Comparison of ENCODE assay signal across 13 cellular contexts in genomic region chr18:45829896-45830295, GRCh38. TPM values are rescaled to one million over a fixed set of nuclear protein-coding genes. Genes with fewer than 3 reads are reported as not detected.
DNase-seq lines count a peak whose midpoint lies in the region; ATAC-seq and TF ChIP-seq lines count a peak whose summit lies in the region.
"Had no signal": no experiment of that assay in that cellular context is flagged by ENCODE, and none has a peak within 500 bp of the region (broad histone marks: within the 10 kb centered on the region; RNA-seq: fewer than 3 reads in every experiment).

No MANE protein-coding gene starts in this region.

- H3K4me3 Mint-ChIP-seq in WTC11, result no peak overlapping the region
- H3K4me3 Mint-ChIP-seq in activated T-helper 1 cell treated with anti-CD3 and anti-CD28 coated beads, Interleukin-12 subunit alpha, Interleukin-12 subunit beta, Interleukin-2, Interleukin-4 antibody, amounts not matched to agents 30 ng/mL and 10 ng/mL and 1 ng/mL, durations not matched to agents 14 hours and 24 hours and 36 hours, result no peak overlapping the region

- intact Hi-C loops in stomach (cut with DNase I; ENCODE audit: low total_unique reads), result no loop called here
- intact Hi-C loops in activated T-helper 1 cell treated with anti-CD3 and anti-CD28 coated beads, Interleukin-12 subunit alpha, Interleukin-12 subunit beta, Interleukin-2, Interleukin-4 antibody, amounts not matched to agents 30 ng/mL and 10 ng/mL and 1 ng/mL, durations not matched to agents 14 hours and 24 hours and 36 hours (cut with micrococcal nuclease), result no loop called here

- POLR2A ChIA-PET in WTC11 (lab: Charles Lee), result no interaction called here

- WGBS in stomach, 5 donors, result 41 to 59% (median 46%) methylated on average over 8 of the region's 8 CpGs

- H3K4me3 ChIP-seq in mucosa of stomach (ENCODE audit: low read length) (no peak overlapping the region), stomach (no peak overlapping the region)
- H3K4me3 ChIP-seq: SJSA1 had no signal

- ATAC-seq in WTC11 (no peak), GM19455 (IDR thresholded peaks at IDR 0.05; ENCODE audit: unreplicated experiment) (no peak)

- H3K9me3 Mint-ChIP-seq in WTC11, result no peaks in the 10 kb centered on the region
- no peaks in the 10 kb centered on the region for H3K9me3 Mint-ChIP-seq in activated T-helper 1 cell treated with anti-CD3 and anti-CD28 coated beads, Interleukin-12 subunit alpha, Interleukin-12 subunit beta, Interleukin-2, Interleukin-4 antibody, amounts not matched to agents 30 ng/mL and 10 ng/mL and 1 ng/mL, durations not matched to agents 14 hours and 24 hours and 36 hours

- no peak for TF ChIP-seq EP300 in stomach (IDR thresholded peaks at IDR 0.05)

- H3K36me3 ChIP-seq in mucosa of stomach (ENCODE audit: control insufficient read depth, insufficient read depth, low read length) (no peaks in the 10 kb centered on the region), stomach (no peaks in the 10 kb centered on the region)
- H3K36me3 ChIP-seq: SJSA1 had no signal

- peak overlapping the region; percentile 5 for H3K9ac ChIP-seq in mucosa of stomach (ENCODE audit: low read length)

- peaks cover 26% of the 10 kb centered on the region for H3K4me1 Mint-ChIP-seq in WTC11
- peaks cover 12% of the 10 kb centered on the region for H3K4me1 Mint-ChIP-seq in activated T-helper 1 cell treated with anti-CD3 and anti-CD28 coated beads, Interleukin-12 subunit alpha, Interleukin-12 subunit beta, Interleukin-2, Interleukin-4 antibody, amounts not matched to agents 30 ng/mL and 10 ng/mL and 1 ng/mL, durations not matched to agents 14 hours and 24 hours and 36 hours (ENCODE audit: low read depth)

- CTCF ChIA-PET in WTC11 (lab: Charles Lee), result interaction anchor here (0.7 to 2.9 kb wide), 4 partner anchors 21 to 106 kb away, joined by 3 to 15 read pairs (median 4); partner anchors contain the start of gene SLC14A1

- H3K27me3 ChIP-seq in mucosa of stomach (ENCODE audit: control insufficient read depth, insufficient read depth, low read length), result no peaks in the 10 kb centered on the region
- peaks cover 0 to 4% (median 0%) of the 10 kb centered on the region in 3 donors for H3K27me3 ChIP-seq in stomach
- H3K27me3 ChIP-seq: SJSA1 had no signal

- no peaks in the 10 kb centered on the region for H3K36me3 Mint-ChIP-seq in WTC11
- H3K36me3 Mint-ChIP-seq in activated T-helper 1 cell treated with anti-CD3 and anti-CD28 coated beads, Interleukin-12 subunit alpha, Interleukin-12 subunit beta, Interleukin-2, Interleukin-4 antibody, amounts not matched to agents 30 ng/mL and 10 ng/mL and 1 ng/mL, durations not matched to agents 14 hours and 24 hours and 36 hours (ENCODE audit: low read depth), result no peaks in the 10 kb centered on the region

- peaks cover 4% of the 10 kb centered on the region; the same call in 1 of the 2 replicates for H3K27me3 Mint-ChIP-seq in WTC11 (ENCODE audit: low read depth)
- peaks cover 13% of the 10 kb centered on the region for H3K27me3 Mint-ChIP-seq in activated T-helper 1 cell treated with anti-CD3 and anti-CD28 coated beads, Interleukin-12 subunit alpha, Interleukin-12 subunit beta, Interleukin-2, Interleukin-4 antibody, amounts not matched to agents 30 ng/mL and 10 ng/mL and 1 ng/mL, durations not matched to agents 14 hours and 24 hours and 36 hours (ENCODE audit: insufficient read depth)

- H3K27ac ChIP-seq in stomach, result peak overlapping the region; percentile 64 to 84 (median 73)
- H3K27ac ChIP-seq: 22Rv1, C4-2B, SJSA1 had no signal

- peak overlapping the region; percentile 11; the same call in 1 of the 2 replicates for H3K27ac Mint-ChIP-seq in WTC11
- H3K27ac Mint-ChIP-seq in activated T-helper 1 cell treated with anti-CD3 and anti-CD28 coated beads, Interleukin-12 subunit alpha, Interleukin-12 subunit beta, Interleukin-2, Interleukin-4 antibody, amounts not matched to agents 30 ng/mL and 10 ng/mL and 1 ng/mL, durations not matched to agents 14 hours and 24 hours and 36 hours, result no peak overlapping the region

- DNase-seq in DMS79 treated with DMSO at 0.1 percent for 48 hours (lab: John Stamatoyannopoulos, UW), result peak; percentile 17
- no peak for DNase-seq in DMS79 (lab: John Stamatoyannopoulos, UW)
- no peak for DNase-seq in WTC11 (ENCODE audit: low spot score)
- DNase-seq in stomach, result no peak
- no peak for DNase-seq in activated T-helper 1 cell treated with anti-CD3 and anti-CD28 coated beads, Interleukin-12 subunit alpha, Interleukin-12 subunit beta, Interleukin-2, Interleukin-4 antibody, amounts not matched to agents 30 ng/mL and 10 ng/mL and 1 ng/mL, durations not matched to agents 14 hours and 24 hours and 36 hours (ENCODE audit: low spot score)
- DNase-seq in NCI-H1436 (lab: John Stamatoyannopoulos, UW), result no peak
- DNase-seq: NCI-H510A treated with DMSO at 0.1 percent for 48 hours had no signal

- TF ChIP-seq CTCF in WTC11 (IDR thresholded peaks at IDR 0.05), result no peak
- TF ChIP-seq CTCF in stomach (IDR thresholded peaks at IDR 0.05), result no peak

- H3K9me3 ChIP-seq in mucosa of stomach (ENCODE audit: control insufficient read depth, low read length) (no peaks in the 10 kb centered on the region), stomach (no peaks in the 10 kb centered on the region)

- H3K4me1 ChIP-seq in mucosa of stomach (ENCODE audit: control insufficient read depth, insufficient read depth, low read length) (peaks cover 77% of the 10 kb centered on the region), stomach (peaks cover 26 to 46% (median 44%) of the 10 kb centered on the region in 4 donors)

- no peak for TF ChIP-seq POLR2A in stomach (IDR thresholded peaks at IDR 0.05)

TF ChIP-seq in WTC11, 78 proteins besides CTCF, POLR2A, EP300 and RAD21 (continues in another document):
- TF ChIP-seq TP53 (CRISPR knock-in tag; IDR thresholded peaks at IDR 0.05) (no peak), ETV6 (CRISPR knock-in tag; IDR thresholded peaks at IDR 0.05) (no peak), IRF1 (CRISPR knock-in tag; IDR thresholded peaks at IDR 0.05) (no peak), ESRRA (CRISPR knock-in tag; IDR thresholded peaks at IDR 0.05; ENCODE audit: borderline replicate concordance) (no peak), GRHL2 (CRISPR knock-in tag; IDR thresholded peaks at IDR 0.05; ENCODE audit: insufficient replicate concordance, severe bottlenecking) (no peak), JUN (CRISPR knock-in tag; IDR thresholded peaks at IDR 0.05) (no peak), TEAD1 (CRISPR knock-in tag; IDR thresholded peaks at IDR 0.05) (no peak), ZBTB21 (CRISPR knock-in tag; IDR thresholded peaks at IDR 0.05; ENCODE audit: borderline replicate concordance) (no peak), NFE2L1 (CRISPR knock-in tag; IDR thresholded peaks at IDR 0.05) (no peak)
- TF ChIP-seq, protein P1, sequence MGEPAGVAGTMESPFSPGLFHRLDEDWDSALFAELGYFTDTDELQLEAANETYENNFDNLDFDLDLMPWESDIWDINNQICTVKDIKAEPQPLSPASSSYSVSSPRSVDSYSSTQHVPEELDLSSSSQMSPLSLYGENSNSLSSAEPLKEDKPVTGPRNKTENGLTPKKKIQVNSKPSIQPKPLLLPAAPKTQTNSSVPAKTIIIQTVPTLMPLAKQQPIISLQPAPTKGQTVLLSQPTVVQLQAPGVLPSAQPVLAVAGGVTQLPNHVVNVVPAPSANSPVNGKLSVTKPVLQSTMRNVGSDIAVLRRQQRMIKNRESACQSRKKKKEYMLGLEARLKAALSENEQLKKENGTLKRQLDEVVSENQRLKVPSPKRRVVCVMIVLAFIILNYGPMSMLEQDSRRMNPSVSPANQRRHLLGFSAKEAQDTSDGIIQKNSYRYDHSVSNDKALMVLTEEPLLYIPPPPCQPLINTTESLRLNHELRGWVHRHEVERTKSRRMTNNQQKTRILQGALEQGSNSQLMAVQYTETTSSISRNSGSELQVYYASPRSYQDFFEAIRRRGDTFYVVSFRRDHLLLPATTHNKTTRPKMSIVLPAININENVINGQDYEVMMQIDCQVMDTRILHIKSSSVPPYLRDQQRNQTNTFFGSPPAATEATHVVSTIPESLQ (CRISPR knock-in tag; IDR thresholded peaks at IDR 0.05), result no peak
- TF ChIP-seq, protein P2, sequence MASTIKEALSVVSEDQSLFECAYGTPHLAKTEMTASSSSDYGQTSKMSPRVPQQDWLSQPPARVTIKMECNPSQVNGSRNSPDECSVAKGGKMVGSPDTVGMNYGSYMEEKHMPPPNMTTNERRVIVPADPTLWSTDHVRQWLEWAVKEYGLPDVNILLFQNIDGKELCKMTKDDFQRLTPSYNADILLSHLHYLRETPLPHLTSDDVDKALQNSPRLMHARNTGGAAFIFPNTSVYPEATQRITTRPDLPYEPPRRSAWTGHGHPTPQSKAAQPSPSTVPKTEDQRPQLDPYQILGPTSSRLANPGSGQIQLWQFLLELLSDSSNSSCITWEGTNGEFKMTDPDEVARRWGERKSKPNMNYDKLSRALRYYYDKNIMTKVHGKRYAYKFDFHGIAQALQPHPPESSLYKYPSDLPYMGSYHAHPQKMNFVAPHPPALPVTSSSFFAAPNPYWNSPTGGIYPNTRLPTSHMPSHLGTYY (CRISPR knock-in tag; IDR thresholded peaks at IDR 0.05), result no peak

RNA-seq across cellular contexts. Expression of gene SIGLEC15, which starts 4.4 kb away (rescaled TPM):
- total RNA-seq in WTC11 (2021), result 0.30 to 0.48 TPM in 2 of 3 replicates, not detected in the other
- 1 to 10 TPM in 1 of 5 donors, under 1 TPM in 1, not detected in 3; 0.92 to 5.5 TPM for total RNA-seq in stomach
- under 1 TPM; 0.10 to 0.76 (median 0.25) TPM for polyA plus RNA-seq in stomach
- not detected in 2 replicates for total RNA-seq in activated T-helper 1 cell treated with anti-CD3 and anti-CD28 coated beads, Interleukin-12 subunit alpha, Interleukin-12 subunit beta, Interleukin-2, Interleukin-4 antibody, amounts not matched to agents 30 ng/mL and 10 ng/mL and 1 ng/mL, durations not matched to agents 14 hours and 24 hours and 36 hours
- total RNA-seq: OCI-LY7 had no signal
